In the genomic region with DNA sequence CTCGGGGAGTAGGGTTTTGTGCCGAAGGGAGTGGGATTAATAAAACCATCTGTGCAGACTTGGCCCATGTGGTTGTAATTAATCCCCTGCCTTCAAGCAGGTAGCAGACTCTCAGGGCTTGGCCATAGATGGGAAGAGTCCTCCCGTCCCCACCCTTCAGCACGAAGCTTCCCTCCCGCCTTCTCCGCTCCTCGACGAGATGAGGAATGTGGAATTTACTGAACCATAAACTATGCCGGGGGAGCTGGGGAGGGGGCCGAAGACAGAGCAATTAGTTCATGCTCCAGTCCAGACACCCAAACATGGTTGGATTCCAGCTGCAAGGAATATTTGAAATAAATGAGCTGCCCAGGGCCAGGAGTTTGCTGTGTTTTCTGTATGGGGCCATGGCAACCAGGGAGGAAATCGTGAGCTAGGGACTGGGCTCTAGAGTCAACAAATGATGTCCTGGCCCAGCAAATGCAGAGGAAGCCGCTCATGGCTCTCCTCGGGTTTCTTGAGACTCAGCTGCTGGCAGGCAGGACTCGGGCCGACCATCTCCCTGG, we compare ENCODE assay signal across 10 cellular contexts.
DNase-seq lines count a peak whose midpoint lies in the region; FAIRE-seq and TF ChIP-seq lines count a peak whose summit lies in the region.
"Had no signal": no experiment of that assay in that cellular context is flagged by ENCODE, and none has a peak within 500 bp of the region (broad histone marks: within the 10 kb centered on the region; RNA-seq: fewer than 3 reads in every experiment).

No MANE protein-coding gene starts in this region.

- H3K9me3 ChIP-seq in astrocyte (ENCODE audit: insufficient read depth, low read depth, low read length) (no peaks in the 10 kb centered on the region), right atrium auricular region (no peaks in the 10 kb centered on the region)

- peak overlapping the region; percentile 30 for H3K9ac ChIP-seq in astrocyte (ENCODE audit: low read length)
- H3K9ac ChIP-seq in rectal smooth muscle tissue (ENCODE audit: low read length): no peak overlapping the region

- FAIRE-seq in astrocyte (lab: Jason Lieb, UNC): no peak

- H3K27me3 Mint-ChIP-seq in astrocyte (ENCODE audit: low read depth, unreplicated experiment): no peaks in the 10 kb centered on the region

- peaks cover 28% of the 10 kb centered on the region for H4K20me1 ChIP-seq in astrocyte (ENCODE audit: insufficient read depth, low read length)

- peaks cover 21% of the 10 kb centered on the region for H3K36me3 Mint-ChIP-seq in astrocyte (ENCODE audit: low read depth, unreplicated experiment)

- H3K4me1 Mint-ChIP-seq in astrocyte (ENCODE audit: low read depth, unreplicated experiment): peaks cover 30% of the 10 kb centered on the region

- TF ChIP-seq CTCF in astrocyte (IDR thresholded peaks at IDR 0.05; ENCODE audit: insufficient read depth, low read depth, low read length): no peak
- TF ChIP-seq CTCF in right atrium auricular region (IDR thresholded peaks at IDR 0.05): no peak

- H3K27ac Mint-ChIP-seq in astrocyte (ENCODE audit: unreplicated experiment): peak overlapping the region; percentile 62

- H3K27me3 ChIP-seq in astrocyte (ENCODE audit: insufficient read depth, low read length) (no peaks in the 10 kb centered on the region), right atrium auricular region (no peaks in the 10 kb centered on the region), rectal smooth muscle tissue (ENCODE audit: control insufficient read depth, insufficient read depth, low read length) (no peaks in the 10 kb centered on the region)

- peaks cover 16% of the 10 kb centered on the region for H3K4me1 ChIP-seq in astrocyte (ENCODE audit: insufficient read depth, low read length)
- H3K4me1 ChIP-seq in right atrium auricular region: peaks cover 0 to 52% of the 10 kb centered on the region in 2 donors
- peaks cover 62% of the 10 kb centered on the region for H3K4me1 ChIP-seq in rectal smooth muscle tissue (ENCODE audit: control insufficient read depth, insufficient read depth, low read length)

- peak overlapping the region; percentile 46 for H3K4me2 ChIP-seq in astrocyte (ENCODE audit: low read length)

- H3K4me3 ChIP-seq in astrocyte (ENCODE audit: insufficient read depth, low read depth, low read length) (no peak overlapping the region), right atrium auricular region (no peak overlapping the region), rectal smooth muscle tissue (ENCODE audit: low read length) (peak overlapping the region; percentile 22)

- peaks cover 8% of the 10 kb centered on the region for H3K79me2 ChIP-seq in astrocyte (ENCODE audit: insufficient read depth, low read length)

- H3K27ac ChIP-seq in astrocyte (ENCODE audit: low read depth, low read length) (peak overlapping the region; percentile 64), right atrium auricular region (peak overlapping the region; percentile 46 to 60), rectal smooth muscle tissue (ENCODE audit: low read depth, low read length) (peak overlapping the region; percentile 92)

- no peak overlapping the region for H2AFZ ChIP-seq in astrocyte (ENCODE audit: low read depth, low read length)

- DNase-seq in D341Med (ENCODE audit: low spot score) (peak; percentile 82), astrocyte (ENCODE audit: low read depth) (peak; percentile 91), right atrium auricular region (ENCODE audit: low spot score) (peak; percentile 86), HPDE6-E6E7 (ENCODE audit: extremely low spot score) (no peak), NCI-H2227 treated with DMSO at 0.1 percent for 48 hours (lab: John Stamatoyannopoulos, UW) (no peak), pons (ENCODE audit: low spot score) (no peak)
- no peak for DNase-seq in stimulated activated CD4-positive, alpha-beta T cell treated with anti-CD3 and anti-CD28 coated beads, Interleukin-4, amount 100 ng/mL, for 4 hours
- DNase-seq: activated CD8-positive, alpha-beta memory T cell treated with anti-CD3 and anti-CD28 coated beads, Interleukin-2, amount 50 U/mL, for 48 hours; PC-3 had no signal

- H3K9me3 Mint-ChIP-seq in astrocyte (ENCODE audit: unreplicated experiment): no peaks in the 10 kb centered on the region

- H3K4me3 Mint-ChIP-seq in astrocyte (ENCODE audit: unreplicated experiment): no peak overlapping the region

- H3K36me3 ChIP-seq in astrocyte (ENCODE audit: insufficient read depth, low read length) (peaks cover 3% of the 10 kb centered on the region), right atrium auricular region (peaks cover 15% of the 10 kb centered on the region), rectal smooth muscle tissue (ENCODE audit: control insufficient read depth, insufficient read depth, low read length) (peaks cover 10% of the 10 kb centered on the region)

Comparison
In these comparisons a context has a peak if more than half of its experiments do, and no peak if none do; other contexts are left out.
1. DNase-seq: peak in D341Med (single experiment), astrocyte (single experiment) and right atrium auricular region (single experiment); none in HPDE6-E6E7 (single experiment), NCI-H2227 treated with DMSO at 0.1 percent for 48 hours (single experiment), stimulated activated CD4-positive, alpha-beta T cell treated with anti-CD3 and anti-CD28 coated beads, Interleukin-4, amount 100 ng/mL, for 4 hours (0 of 2) and pons (single experiment).
2. Peak in every context shown above with its lines, with median percentiles within 50 percentile points of each other: H3K27ac ChIP-seq.